Comparison of ENCODE assay signal across 22 cellular contexts in the genomic region with DNA sequence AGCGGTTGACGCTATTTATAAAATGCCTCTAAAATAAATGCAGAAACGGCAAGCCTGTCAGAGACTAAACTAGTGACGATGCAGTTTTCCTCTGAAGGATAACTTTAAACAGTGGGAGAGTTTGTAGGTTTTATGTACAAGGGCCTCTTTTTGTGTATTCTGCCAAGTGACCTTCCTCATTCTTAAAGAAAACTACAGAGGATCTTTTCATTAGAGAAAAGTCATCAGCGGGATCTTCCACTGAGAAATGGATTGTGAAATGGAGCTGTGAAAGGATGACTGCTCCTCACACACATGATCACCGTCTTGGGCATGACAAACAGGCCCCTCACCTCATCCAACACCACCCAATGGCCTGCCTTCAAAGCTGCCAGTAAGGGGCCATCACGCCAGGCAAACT.
"Had no signal": no experiment of that assay in that cellular context is flagged by ENCODE, and none has a peak within 500 bp of the region (broad histone marks: within the 10 kb centered on the region; RNA-seq: fewer than 3 reads in every experiment).

No MANE protein-coding gene starts in this region.

- H3K9me3 ChIP-seq: gastrocnemius medialis, neutrophil, pancreas, right lobe of liver, suprapubic skin, transverse colon, upper lobe of right lung, uterus had no signal

- H3K27ac ChIP-seq: coronary artery, gastrocnemius medialis, neutrophil, pancreas, right lobe of liver, suprapubic skin, transverse colon, upper lobe of right lung, uterus had no signal

- H3K4me1 Mint-ChIP-seq: memory B cell; stimulated activated naive CD8-positive, alpha-beta T cell treated with anti-CD3 and anti-CD28 coated beads, Interleukin-15, amount 100 ng/mL, for 72 hours had no signal

- H3K4me3 ChIP-seq: coronary artery, gastrocnemius medialis, lung, pancreas, right lobe of liver, suprapubic skin, transverse colon, upper lobe of right lung, uterus had no signal

- H3K27me3 ChIP-seq: gastrocnemius medialis, neutrophil, pancreas, right lobe of liver, suprapubic skin, transverse colon, upper lobe of right lung, uterus had no signal

- H3K27me3 Mint-ChIP-seq: effector memory CD8-positive, alpha-beta T cell; memory B cell; stimulated activated naive CD8-positive, alpha-beta T cell treated with anti-CD3 and anti-CD28 coated beads, Interleukin-15, amount 100 ng/mL, for 72 hours had no signal

- DNase-seq: effector memory CD8-positive, alpha-beta T cell; gastrocnemius medialis; head of caudate nucleus; kidney; natural killer cell; pancreas; right lobe of liver; small intestine; stimulated activated CD4-positive, alpha-beta T cell treated with anti-CD3 and anti-CD28 coated beads, Interleukin-1b, Interleukin-23, amount 100 ng/mL, for 48 hours; stimulated activated CD4-positive, alpha-beta T cell treated with anti-CD3 and anti-CD28 coated beads, Interleukin-4, amount 100 ng/mL, for 1 hour; stimulated activated CD8-positive, alpha-beta memory T cell treated with anti-CD3 and anti-CD28 coated beads, Interleukin-4, amount 100 ng/mL, for 48 hours; stimulated activated naive CD4-positive, alpha-beta T cell; stimulated activated naive CD8-positive, alpha-beta T cell treated with anti-CD3 and anti-CD28 coated beads, Interleukin-15, amount 100 ng/mL, for 72 hours; transverse colon; upper lobe of right lung; uterus had no signal

- H3K4me1 ChIP-seq: gastrocnemius medialis, pancreas, right lobe of liver, suprapubic skin, transverse colon, upper lobe of right lung, uterus had no signal

- H3K27ac Mint-ChIP-seq: effector memory CD8-positive, alpha-beta T cell; memory B cell had no signal

- H3K36me3 ChIP-seq: uterus had no signal

- H3K9me3 Mint-ChIP-seq: effector memory CD8-positive, alpha-beta T cell; stimulated activated naive CD8-positive, alpha-beta T cell treated with anti-CD3 and anti-CD28 coated beads, Interleukin-15, amount 100 ng/mL, for 72 hours had no signal

- H3K4me3 Mint-ChIP-seq: effector memory CD8-positive, alpha-beta T cell; memory B cell; natural killer cell; stimulated activated naive CD8-positive, alpha-beta T cell treated with anti-CD3 and anti-CD28 coated beads, Interleukin-15, amount 100 ng/mL, for 72 hours had no signal

- ATAC-seq: effector memory CD8-positive, alpha-beta T cell; gastrocnemius medialis; left lobe of liver; natural killer cell; pancreas; right lobe of liver; stimulated activated naive CD8-positive, alpha-beta T cell treated with anti-CD3 and anti-CD28 coated beads, Interleukin-15, amount 100 ng/mL, for 72 hours; upper lobe of right lung had no signal
